8 cellular contexts compared by ENCODE assay signal in genomic region chr11:129695543-129696308, GRCh38.
DNase-seq lines count a peak whose midpoint lies in the region; ATAC-seq and TF ChIP-seq lines count a peak whose summit lies in the region.

No MANE protein-coding gene starts in this region.

- H3K9me3 ChIP-seq in SJCRH30 (replicated peaks) (no peaks in the 10 kb centered on the region), hepatocyte (ENCODE audit: low read depth) (no peaks in the 10 kb centered on the region), skeletal muscle satellite cell (replicated peaks; ENCODE audit: low read length) (no peaks in the 10 kb centered on the region)

- no peaks in the 10 kb centered on the region for H3K36me3 ChIP-seq in SJCRH30
- H3K36me3 ChIP-seq in hepatocyte (replicated peaks; ENCODE audit: insufficient read depth, low read depth): no peaks in the 10 kb centered on the region
- H3K36me3 ChIP-seq in skeletal muscle satellite cell (ENCODE audit: insufficient read depth, low read length): no peaks in the 10 kb centered on the region

- TF ChIP-seq CTCF in hepatocyte (IDR thresholded peaks at IDR 0.05; ENCODE audit: poor library complexity): peak; percentile 69

- H3K36me3 Mint-ChIP-seq in activated naive CD4-positive, alpha-beta T cell treated with anti-CD3 and anti-CD28 coated beads, Interleukin-2, amount 10 ng/mL, durations not matched to agents 7 days and 5 days: no peaks in the 10 kb centered on the region

- H3K4me3 ChIP-seq in SJCRH30 (no peak overlapping the region), hepatocyte (peak overlapping the region; percentile 52), skeletal muscle satellite cell (ENCODE audit: low read length) (peak overlapping the region; percentile 51)

- peaks cover 8% of the 10 kb centered on the region for H3K4me1 Mint-ChIP-seq in activated naive CD4-positive, alpha-beta T cell treated with anti-CD3 and anti-CD28 coated beads, Interleukin-2, amount 10 ng/mL, durations not matched to agents 7 days and 5 days

- CTCF ChIA-PET in activated naive CD4-positive, alpha-beta T cell treated with anti-CD3 and anti-CD28 coated beads, Interleukin-2, amount 10 ng/mL, durations not matched to agents 7 days and 5 days (lab: Charles Lee): interaction anchor here (0.7 to 2.5 kb wide), 22 partner anchors 19 to 331 kb away, joined by 3 to 23 read pairs (median 4); partner anchors contain the start of gene BARX2

- no peaks in the 10 kb centered on the region for H3K4me1 ChIP-seq in SJCRH30
- peaks cover 4% of the 10 kb centered on the region for H3K4me1 ChIP-seq in hepatocyte (ENCODE audit: insufficient read depth)
- peaks cover 4% of the 10 kb centered on the region for H3K4me1 ChIP-seq in skeletal muscle satellite cell (ENCODE audit: control insufficient read depth, insufficient read depth, low read length)

- peak; percentile 34 for DNase-seq in COR-L47 (lab: John Stamatoyannopoulos, UW)
- peak; percentile 47 for DNase-seq in HK-2 (ENCODE audit: unreplicated experiment)
- peak; percentile 24 to 48 for DNase-seq in SJCRH30
- DNase-seq in activated naive CD4-positive, alpha-beta T cell treated with anti-CD3 and anti-CD28 coated beads, Interleukin-2, amount 10 ng/mL, durations not matched to agents 7 days and 5 days: peak; percentile 72
- DNase-seq in hepatocyte (ENCODE audit: low spot score): peak; percentile 82
- DNase-seq in NCI-H2171 treated with DMSO at 0.1 percent for 48 hours (lab: John Stamatoyannopoulos, UW): no peak

- peak overlapping the region; percentile 87 for H3K4me2 ChIP-seq in hepatocyte
- peak overlapping the region; percentile 68 for H3K4me2 ChIP-seq in skeletal muscle satellite cell (ENCODE audit: low read length)

- peak; percentile 82 for ATAC-seq in GM21360 (IDR thresholded peaks at IDR 0.05; ENCODE audit: unreplicated experiment)

- H4K20me1 ChIP-seq in hepatocyte (ENCODE audit: insufficient read depth, poor library complexity, severe bottlenecking): no peaks in the 10 kb centered on the region

- H3K27ac Mint-ChIP-seq in activated naive CD4-positive, alpha-beta T cell treated with anti-CD3 and anti-CD28 coated beads, Interleukin-2, amount 10 ng/mL, durations not matched to agents 7 days and 5 days: no peak overlapping the region

- peaks cover 8% of the 10 kb centered on the region for H3K27me3 Mint-ChIP-seq in activated naive CD4-positive, alpha-beta T cell treated with anti-CD3 and anti-CD28 coated beads, Interleukin-2, amount 10 ng/mL, durations not matched to agents 7 days and 5 days

- H3K27me3 ChIP-seq in SJCRH30 (no peaks in the 10 kb centered on the region), hepatocyte (no peaks in the 10 kb centered on the region), skeletal muscle satellite cell (ENCODE audit: control insufficient read depth, insufficient read depth, low read length) (peaks cover 30% of the 10 kb centered on the region)

- peak overlapping the region; percentile 64 for H3K4me3 Mint-ChIP-seq in activated naive CD4-positive, alpha-beta T cell treated with anti-CD3 and anti-CD28 coated beads, Interleukin-2, amount 10 ng/mL, durations not matched to agents 7 days and 5 days

- H2AFZ ChIP-seq in hepatocyte: peak overlapping the region; percentile 55

- H3K27ac ChIP-seq in SJCRH30 (no peak overlapping the region), hepatocyte (no peak overlapping the region)

- H3K9me2 ChIP-seq in hepatocyte (replicated peaks; ENCODE audit: insufficient read depth): no peaks in the 10 kb centered on the region

- no peaks in the 10 kb centered on the region for H3K9me3 Mint-ChIP-seq in activated naive CD4-positive, alpha-beta T cell treated with anti-CD3 and anti-CD28 coated beads, Interleukin-2, amount 10 ng/mL, durations not matched to agents 7 days and 5 days

- WGBS in hepatocyte (ENCODE audit: low lambda C conversion rate, missing lambda C conversion rate): 6% methylated on average over 25 of the region's 25 CpGs

- H3K9ac ChIP-seq in skeletal muscle satellite cell (ENCODE audit: low read depth, low read length): no peak overlapping the region

- H3K79me2 ChIP-seq in hepatocyte: no peaks in the 10 kb centered on the region
